ENCODE assay signal across 6 cellular contexts in the genomic region with DNA sequence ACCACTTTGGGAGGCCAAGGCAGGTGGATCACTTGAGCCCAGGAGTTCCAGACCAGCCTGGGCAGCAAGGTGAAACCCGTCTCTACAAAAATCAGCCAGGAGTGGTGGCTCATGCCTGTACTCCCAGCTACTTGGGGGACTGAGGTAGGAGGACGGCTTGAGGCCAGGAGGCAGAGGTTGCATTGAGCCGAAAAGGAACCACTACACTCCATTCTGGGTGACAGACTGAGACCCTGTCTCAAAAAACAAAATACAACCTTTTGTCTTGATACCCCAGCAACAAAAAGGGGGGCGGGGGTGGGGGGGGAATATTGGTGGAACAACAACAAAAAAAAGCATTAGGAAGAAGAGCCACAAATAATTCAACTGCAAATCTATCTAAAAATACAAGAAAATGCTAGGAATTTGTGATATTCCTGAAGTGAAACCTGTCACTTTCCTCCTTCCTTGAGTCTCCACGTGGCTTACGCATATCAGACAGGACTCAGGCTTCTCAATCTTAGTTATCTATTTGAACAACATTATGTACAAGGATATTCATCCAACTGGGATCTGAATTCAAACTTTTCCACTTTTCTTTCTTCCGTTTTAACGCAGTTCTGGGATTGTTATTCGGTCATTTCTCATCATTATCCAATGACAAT. TPM values are rescaled to one million over a fixed set of nuclear protein-coding genes. Genes with fewer than 3 reads are reported as not detected.
DNase-seq lines count a peak whose midpoint lies in the region; ATAC-seq and TF ChIP-seq lines count a peak whose summit lies in the region.

No MANE protein-coding gene starts in this region.

- H2AFZ ChIP-seq in OCI-LY1 (ENCODE audit: low read length): no peak overlapping the region

- TF ChIP-seq EP300 in gastroesophageal sphincter (IDR thresholded peaks at IDR 0.05): no peak

- WGBS in gastroesophageal sphincter (ENCODE audit: low coverage in 1 of 2), 2 donors: 6 to 14% methylated on average over 5 to 6 of the region's 9 CpGs

- H3K9me3 ChIP-seq in OCI-LY1 (ENCODE audit: low read length) (no peaks in the 10 kb centered on the region), gastroesophageal sphincter (no peaks in the 10 kb centered on the region), upper lobe of right lung (no peaks in the 10 kb centered on the region)

- H3K4me2 ChIP-seq in OCI-LY1 (ENCODE audit: low read length): peak overlapping the region; percentile 87

- peaks cover 21% of the 10 kb centered on the region for H3K79me2 ChIP-seq in OCI-LY1 (ENCODE audit: insufficient read depth, low read length)

- CTCF ChIA-PET in AG04449 (lab: Yijun Ruan, JAX): interaction anchor here (0.6 to 2.7 kb wide), 13 partner anchors 9 to 152 kb away, joined by 3 to 14 read pairs (median 4); a partner anchor contains a TSS

- no peaks in the 10 kb centered on the region for H3K9me2 ChIP-seq in OCI-LY1 (ENCODE audit: low read depth, low read length)

- TF ChIP-seq POLR2A in gastroesophageal sphincter (IDR thresholded peaks at IDR 0.05): no peak

- TF ChIP-seq CTCF in AG04449 (IDR thresholded peaks at IDR 0.05; ENCODE audit: insufficient read depth, low read length, missing control alignments) (no peak), OCI-LY1 (IDR thresholded peaks at IDR 0.05; ENCODE audit: low read length) (no peak), gastroesophageal sphincter (IDR thresholded peaks at IDR 0.05) (no peak), upper lobe of right lung (IDR thresholded peaks at IDR 0.05) (no peak)

- intact Hi-C loops in upper lobe of right lung (cut with DNase I): no loop called here

- H4K20me1 ChIP-seq in OCI-LY1 (ENCODE audit: insufficient read depth, low read length): no peaks in the 10 kb centered on the region

- POLR2A ChIA-PET in AG04449 (lab: Yijun Ruan, JAX): interaction anchor here (0.7 to 1.1 kb wide), 2 partner anchors 23 to 1716 kb away, joined by 3 to 5 read pairs; no protein-coding TSS in a partner anchor

- DNase-seq in AG04449 (ENCODE audit: low read depth, low spot score) (no peak), upper lobe of right lung (no peak), NCI-H146 treated with DMSO at 0.1 percent for 48 hours (lab: John Stamatoyannopoulos, UW; ENCODE audit: unreplicated experiment) (no peak)

- no peaks in the 10 kb centered on the region for H3K27me3 ChIP-seq in OCI-LY1 (ENCODE audit: insufficient read depth, low read length)
- H3K27me3 ChIP-seq in gastroesophageal sphincter: no peaks in the 10 kb centered on the region
- no peaks in the 10 kb centered on the region for H3K27me3 ChIP-seq in upper lobe of right lung

- peak overlapping the region; percentile 85 for H3K9ac ChIP-seq in OCI-LY1 (ENCODE audit: low read length)

- ATAC-seq in gastroesophageal sphincter: no peak
- no peak for ATAC-seq in upper lobe of right lung
- ATAC-seq in GM21576 (IDR thresholded peaks at IDR 0.05; ENCODE audit: unreplicated experiment): no peak

- peaks cover 35% of the 10 kb centered on the region for H3K4me1 ChIP-seq in OCI-LY1 (ENCODE audit: insufficient read depth, low read length, severe bottlenecking)
- peaks cover 0 to 21% (median 5%) of the 10 kb centered on the region in 3 donors for H3K4me1 ChIP-seq in gastroesophageal sphincter
- peaks cover 9% of the 10 kb centered on the region for H3K4me1 ChIP-seq in upper lobe of right lung

- no peaks in the 10 kb centered on the region for H3F3A ChIP-seq in OCI-LY1 (ENCODE audit: insufficient read depth, low read length)

- H3K4me3 ChIP-seq in AG04449 (ENCODE audit: low read depth, low read length): peak overlapping the region; percentile 65
- peak overlapping the region; percentile 78 for H3K4me3 ChIP-seq in OCI-LY1 (ENCODE audit: low read depth, low read length, poor library complexity, severe bottlenecking)
- peak overlapping the region; percentile 84 to 87 for H3K4me3 ChIP-seq in gastroesophageal sphincter
- peak overlapping the region; percentile 75 for H3K4me3 ChIP-seq in upper lobe of right lung

- H3K36me3 ChIP-seq in OCI-LY1 (ENCODE audit: insufficient read depth, low read length) (0 out of 2 replicates have a peak, but pooled peaks cover under 1% of the 10 kb centered on the region), gastroesophageal sphincter (peaks cover 0 to 9% of the 10 kb centered on the region in 2 donors), upper lobe of right lung (no peaks in the 10 kb centered on the region)

- peak overlapping the region; percentile 60 for H3K27ac ChIP-seq in OCI-LY1 (ENCODE audit: low read depth, low read length, poor library complexity, severe bottlenecking)
- H3K27ac ChIP-seq in gastroesophageal sphincter: peak overlapping the region; percentile 90 to 98 (median 98)
- H3K27ac ChIP-seq in upper lobe of right lung: peak overlapping the region; percentile 85

RNA-seq across cellular contexts. Expression of a gene that starts 1.2 kb away (rescaled TPM):
- 10 to 100 TPM; 38.0 to 60.1 (median 45.9) TPM for total RNA-seq in gastroesophageal sphincter
- 81.0 TPM for total RNA-seq in upper lobe of right lung

RNA-seq across cellular contexts. Expression of a gene that starts 5.0 kb away (rescaled TPM):
- not detected for total RNA-seq in gastroesophageal sphincter
- not detected for total RNA-seq in upper lobe of right lung

RNA-seq across cellular contexts. Expression of a gene that starts 25.5 kb away (rescaled TPM):
- total RNA-seq in gastroesophageal sphincter (not detected), upper lobe of right lung (not detected)

RNA-seq across cellular contexts. Expression of a gene that starts 30.0 kb away (rescaled TPM):
- total RNA-seq in gastroesophageal sphincter: 1 to 10 TPM in 1 of 4 donors, under 1 TPM in 3; 0.15 to 3.6 (median 0.30) TPM
- 1.4 TPM for total RNA-seq in upper lobe of right lung

RNA-seq across cellular contexts. Expression of a gene that starts 50.1 kb away (rescaled TPM):
- total RNA-seq in gastroesophageal sphincter (10 to 100 TPM in 1 of 4 donors, 1 to 10 TPM in 3; 5.6 to 13.1 (median 8.9) TPM), upper lobe of right lung (37.7 TPM)
